ENCODE assay signal across 26 cellular contexts in the genomic region with DNA sequence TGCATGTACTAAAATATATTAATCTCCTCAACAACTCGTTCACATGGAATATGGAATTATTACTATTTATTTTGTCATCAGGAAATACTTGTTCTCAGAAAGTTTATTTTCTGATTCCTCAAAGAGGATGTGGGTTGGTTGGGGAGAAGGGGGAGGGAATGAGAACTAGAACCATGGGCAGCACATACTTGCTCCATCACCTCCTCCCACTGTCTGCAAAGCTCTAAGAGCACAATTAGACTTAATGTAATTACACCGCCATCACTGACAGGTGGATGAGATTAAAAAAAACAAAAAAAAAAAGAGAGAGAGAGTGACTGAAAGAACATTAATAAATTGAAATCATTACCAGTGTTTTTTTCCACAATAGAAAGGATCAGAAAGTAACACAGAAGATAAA.
A peak's percentile ranks its signal among the peaks of the same experiment; 100 is the strongest.
DNase-seq lines count a peak whose midpoint lies in the region; ATAC-seq and TF ChIP-seq lines count a peak whose summit lies in the region.
"Had no signal": no experiment of that assay in that cellular context is flagged by ENCODE, and none has a peak within 500 bp of the region (broad histone marks: within the 10 kb centered on the region; RNA-seq: fewer than 3 reads in every experiment).

No MANE protein-coding gene starts in this region.

- no peak for TF ChIP-seq CTCF in PC-3 (conservative IDR thresholded peaks at IDR 0.05; ENCODE audit: low read depth, low read length)
- no peak for TF ChIP-seq CTCF in mesothelial cell of epicardium (IDR thresholded peaks at IDR 0.05; ENCODE audit: unreplicated experiment)

- peaks cover 4% of the 10 kb centered on the region for H3K9me3 Mint-ChIP-seq in activated CD4-positive, alpha-beta T cell treated with anti-CD3 and anti-CD28 coated beads, Interleukin-2, amount 10 ng/mL, durations not matched to agents 24 days and 14 days
- peaks cover 3% of the 10 kb centered on the region for H3K9me3 Mint-ChIP-seq in mesothelial cell of epicardium
- H3K9me3 Mint-ChIP-seq: activated T-helper 1 cell treated with anti-CD3 and anti-CD28 coated beads, Interleukin-12 subunit alpha, Interleukin-12 subunit beta, Interleukin-2, Interleukin-4 antibody, amounts not matched to agents 30 ng/mL and 10 ng/mL and 1 ng/mL, durations not matched to agents 14 hours and 24 hours and 36 hours; central memory CD8-positive, alpha-beta T cell; stimulated activated naive B cell treated with anti-CD40 and anti-IgM and Interleukin-4, amounts not matched to agents 10 μg/mL and 1 μg/mL and 100 μg/mL, for 72 hours had no signal

- H3K36me3 ChIP-seq in PC-3 (ENCODE audit: low read depth, low read length), result no peaks in the 10 kb centered on the region
- H3K36me3 ChIP-seq: pancreas, right atrium auricular region, uterus, WERI-Rb-1 had no signal

- H4K20me1 ChIP-seq in PC-3 (ENCODE audit: low read length), result no peaks in the 10 kb centered on the region
- H4K20me1 ChIP-seq: BLaER1 treated with 17β-estradiol and CSF1 and Interleukin-3, amounts not matched to agents 10 nM and 100 nM had no signal

- H3K9me2 ChIP-seq in PC-3 (replicated peaks; ENCODE audit: low read length), result no peaks in the 10 kb centered on the region

- CTCF ChIA-PET in PC-3 (lab: Charles Lee), result no interaction called here

- no peaks in the 10 kb centered on the region for H3K27me3 ChIP-seq in PC-3 (ENCODE audit: low read length)
- H3K27me3 ChIP-seq: BLaER1 treated with 17β-estradiol and CSF1 and Interleukin-3, amounts not matched to agents 10 nM and 100 nM; pancreas; right atrium auricular region; spleen; uterus had no signal

- H3K36me3 Mint-ChIP-seq in activated CD4-positive, alpha-beta T cell treated with anti-CD3 and anti-CD28 coated beads, Interleukin-2, amount 10 ng/mL, durations not matched to agents 24 days and 14 days (ENCODE audit: low read depth), result peaks cover 31% of the 10 kb centered on the region
- H3K36me3 Mint-ChIP-seq in mesothelial cell of epicardium, result no peaks in the 10 kb centered on the region

- no peaks in the 10 kb centered on the region for H3K4me1 ChIP-seq in PC-3 (ENCODE audit: insufficient read depth, low read length)
- H3K4me1 ChIP-seq: Caco-2, pancreas, spleen, uterus had no signal

- no peak overlapping the region for H2AFZ ChIP-seq in PC-3 (ENCODE audit: low read length)

- POLR2A ChIA-PET in PC-3 (lab: Charles Lee; ENCODE audit: unreplicated experiment), result interaction anchor here (0.7 kb wide), 1 partner anchor 1236 kb away, joined by 8 read pairs; no protein-coding TSS in a partner anchor

- DNase-seq in activated CD4-positive, alpha-beta T cell treated with anti-CD3 and anti-CD28 coated beads, Interleukin-2, amount 10 ng/mL, durations not matched to agents 24 days and 14 days, result no peak
- no peak for DNase-seq in activated CD4-positive, alpha-beta T cell treated with anti-CD3 and anti-CD28 coated beads, Interleukin-2, amount 50 U/mL, for 4 hours
- DNase-seq in NCI-H1105 (lab: John Stamatoyannopoulos, UW) (peak; percentile 42), PC-3 (peak; percentile 16), mesothelial cell of epicardium (ENCODE audit: low spot score in 2 of 2, unreplicated experiment in 2 of 2) (no peak), left colon (no peak), hepatic stellate cell (ENCODE audit: low spot score) (no peak)
- DNase-seq: activated naive CD4-positive, alpha-beta T cell treated with anti-CD3 and anti-CD28 coated beads, Interleukin-2, amount 50 U/mL, for 16 hours; Caco-2; glutamatergic neuron; kidney glomerular epithelial cell; NCI-H2107; NCI-H510A; pancreas; spleen; stimulated activated CD4-positive, alpha-beta T cell treated with anti-CD3 and anti-CD28 coated beads, Interleukin-2, amount 100 ng/mL, for 48 hours; stimulated activated naive B cell treated with anti-CD40 and anti-IgM and Interleukin-4, amounts not matched to agents 10 μg/mL and 1 μg/mL and 100 μg/mL, for 72 hours; uterus; WERI-Rb-1 had no signal

- H3K4me3 ChIP-seq in PC-3 (ENCODE audit: low read length), result no peak overlapping the region
- H3K4me3 ChIP-seq: BLaER1 treated with 17β-estradiol and CSF1 and Interleukin-3, amounts not matched to agents 10 nM and 100 nM; pancreas; right atrium auricular region; SK-N-MC; spleen; uterus had no signal

- intact Hi-C loops in activated CD4-positive, alpha-beta T cell treated with anti-CD3 and anti-CD28 coated beads, Interleukin-2, amount 10 ng/mL, durations not matched to agents 24 days and 14 days (cut with micrococcal nuclease), result no loop called here
- intact Hi-C loops in PC-3 (cut with micrococcal nuclease) (no loop called here), left colon (cut with DNase I, micrococcal nuclease) (no loop called here)

- H3K27me3 Mint-ChIP-seq in activated CD4-positive, alpha-beta T cell treated with anti-CD3 and anti-CD28 coated beads, Interleukin-2, amount 10 ng/mL, durations not matched to agents 24 days and 14 days, result no peaks in the 10 kb centered on the region
- no peaks in the 10 kb centered on the region for H3K27me3 Mint-ChIP-seq in mesothelial cell of epicardium (ENCODE audit: low read depth)
- H3K27me3 Mint-ChIP-seq: central memory CD8-positive, alpha-beta T cell; stimulated activated naive B cell treated with anti-CD40 and anti-IgM and Interleukin-4, amounts not matched to agents 10 μg/mL and 1 μg/mL and 100 μg/mL, for 72 hours had no signal

- H3K9me3 ChIP-seq in PC-3 (ENCODE audit: low read length), result no peaks in the 10 kb centered on the region
- H3K9me3 ChIP-seq: BLaER1 treated with 17β-estradiol and CSF1 and Interleukin-3, amounts not matched to agents 10 nM and 100 nM; Caco-2; pancreas; right atrium auricular region; spleen; uterus had no signal

- no peak overlapping the region for H3K4me3 Mint-ChIP-seq in activated CD4-positive, alpha-beta T cell treated with anti-CD3 and anti-CD28 coated beads, Interleukin-2, amount 10 ng/mL, durations not matched to agents 24 days and 14 days
- H3K4me3 Mint-ChIP-seq in mesothelial cell of epicardium, result no peak overlapping the region
- H3K4me3 Mint-ChIP-seq: activated T-helper 1 cell treated with anti-CD3 and anti-CD28 coated beads, Interleukin-12 subunit alpha, Interleukin-12 subunit beta, Interleukin-2, Interleukin-4 antibody, amounts not matched to agents 30 ng/mL and 10 ng/mL and 1 ng/mL, durations not matched to agents 14 hours and 24 hours and 36 hours; central memory CD8-positive, alpha-beta T cell; stimulated activated naive B cell treated with anti-CD40 and anti-IgM and Interleukin-4, amounts not matched to agents 10 μg/mL and 1 μg/mL and 100 μg/mL, for 72 hours had no signal

- ATAC-seq in PC-3, result no peak
- ATAC-seq in HG03571 (IDR thresholded peaks at IDR 0.05; ENCODE audit: unreplicated experiment), result no peak
- ATAC-seq in left colon, result no peak
- ATAC-seq: pancreas; stimulated activated naive B cell treated with anti-CD40 and anti-IgM and Interleukin-4, amounts not matched to agents 10 μg/mL and 1 μg/mL and 100 μg/mL, for 72 hours had no signal

- no peaks in the 10 kb centered on the region for H3K79me2 ChIP-seq in PC-3 (ENCODE audit: low read length)

- no peak overlapping the region for H3K9ac ChIP-seq in PC-3 (ENCODE audit: low read length)
- H3K9ac ChIP-seq: BLaER1 treated with 17β-estradiol and CSF1 and Interleukin-3, amounts not matched to agents 10 nM and 100 nM had no signal

- no peak overlapping the region for H3K27ac ChIP-seq in PC-3 (ENCODE audit: low read length)
- H3K27ac ChIP-seq: BLaER1 treated with 17β-estradiol and CSF1 and Interleukin-3, amounts not matched to agents 10 nM and 100 nM; pancreas; right atrium auricular region; RWPE1; SK-N-MC; spleen; uterus; WERI-Rb-1 had no signal

- H3K4me2 ChIP-seq in PC-3 (ENCODE audit: low read length), result no peak overlapping the region

- no peaks in the 10 kb centered on the region for H3F3A ChIP-seq in PC-3 (ENCODE audit: low read length, unreplicated experiment)

- H3K4me1 Mint-ChIP-seq in activated CD4-positive, alpha-beta T cell treated with anti-CD3 and anti-CD28 coated beads, Interleukin-2, amount 10 ng/mL, durations not matched to agents 24 days and 14 days, result peaks cover 18% of the 10 kb centered on the region
- peaks cover 41% of the 10 kb centered on the region for H3K4me1 Mint-ChIP-seq in mesothelial cell of epicardium
- H3K4me1 Mint-ChIP-seq: stimulated activated naive B cell treated with anti-CD40 and anti-IgM and Interleukin-4, amounts not matched to agents 10 μg/mL and 1 μg/mL and 100 μg/mL, for 72 hours had no signal

- no TSS peak for BruUV-seq in PC-3 (replicated peaks; lab: Mats Ljungman, UMichigan)

- peak overlapping the region; percentile 32 for H3K27ac Mint-ChIP-seq in activated CD4-positive, alpha-beta T cell treated with anti-CD3 and anti-CD28 coated beads, Interleukin-2, amount 10 ng/mL, durations not matched to agents 24 days and 14 days
- peak overlapping the region; percentile 40 for H3K27ac Mint-ChIP-seq in mesothelial cell of epicardium
- H3K27ac Mint-ChIP-seq: activated T-helper 1 cell treated with anti-CD3 and anti-CD28 coated beads, Interleukin-12 subunit alpha, Interleukin-12 subunit beta, Interleukin-2, Interleukin-4 antibody, amounts not matched to agents 30 ng/mL and 10 ng/mL and 1 ng/mL, durations not matched to agents 14 hours and 24 hours and 36 hours; stimulated activated naive B cell treated with anti-CD40 and anti-IgM and Interleukin-4, amounts not matched to agents 10 μg/mL and 1 μg/mL and 100 μg/mL, for 72 hours had no signal

Comparison
In these comparisons a context has a peak if more than half of its experiments do, and no peak if none do; other contexts are left out.
1. DNase-seq: peak in NCI-H1105 (single experiment) and PC-3 (single experiment); none in activated CD4-positive, alpha-beta T cell treated with anti-CD3 and anti-CD28 coated beads, Interleukin-2, amount 10 ng/mL, durations not matched to agents 24 days and 14 days (single experiment), activated CD4-positive, alpha-beta T cell treated with anti-CD3 and anti-CD28 coated beads, Interleukin-2, amount 50 U/mL, for 4 hours (0 of 2), mesothelial cell of epicardium (0 of 2), left colon (0 of 2) and hepatic stellate cell (single experiment).